20 cellular contexts compared by ENCODE assay signal in the genomic region with DNA sequence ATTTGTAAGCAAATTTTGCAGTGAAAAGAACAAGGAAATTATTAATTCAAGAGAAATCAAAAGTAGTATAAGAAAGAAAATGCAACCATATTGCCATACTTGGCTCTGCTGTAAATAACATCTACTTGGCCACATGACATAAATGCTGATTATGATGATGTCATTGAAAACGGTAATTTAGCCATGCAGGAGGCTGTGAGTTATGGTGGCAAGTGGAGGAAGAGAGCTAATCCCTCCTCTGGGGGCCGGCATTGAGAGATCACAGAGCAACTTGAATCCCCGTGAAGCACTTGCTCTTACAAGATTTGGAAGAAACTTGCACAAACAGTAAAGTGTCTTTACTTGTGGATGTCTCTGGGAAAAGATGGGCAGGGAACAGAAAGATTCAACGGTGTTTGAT.
"Had no signal": no experiment of that assay in that cellular context is flagged by ENCODE, and none has a peak within 500 bp of the region (broad histone marks: within the 10 kb centered on the region; RNA-seq: fewer than 3 reads in every experiment).

No MANE protein-coding gene starts in this region.

- H3K4me1 Mint-ChIP-seq: stimulated activated effector memory CD8-positive, alpha-beta T cell treated with anti-CD3 and anti-CD28 coated beads, Interleukin-12 subunit alpha, Interleukin-12 subunit beta, amount 100 ng/mL, for 72 hours had no signal

- H3K36me3 ChIP-seq: esophagus squamous epithelium, lower lobe of right lung, neural progenitor cell, prostate gland, right atrium auricular region, sigmoid colon, thoracic aorta, tibial nerve, upper lobe of left lung had no signal

- H3K4me1 ChIP-seq: parathyroid adenoma, prostate gland had no signal

- H3K27ac Mint-ChIP-seq: effector memory CD8-positive, alpha-beta T cell; naive thymus-derived CD8-positive, alpha-beta T cell; neural progenitor cell; stimulated activated effector memory CD8-positive, alpha-beta T cell treated with anti-CD3 and anti-CD28 coated beads, Interleukin-12 subunit alpha, Interleukin-12 subunit beta, amount 100 ng/mL, for 72 hours had no signal

- H3K27me3 ChIP-seq: right atrium auricular region, sigmoid colon, upper lobe of left lung had no signal

- H3K9me3 Mint-ChIP-seq: naive thymus-derived CD8-positive, alpha-beta T cell; stimulated activated effector memory CD8-positive, alpha-beta T cell treated with anti-CD3 and anti-CD28 coated beads, Interleukin-12 subunit alpha, Interleukin-12 subunit beta, amount 100 ng/mL, for 72 hours had no signal

- H3K27ac ChIP-seq: esophagus squamous epithelium, lower lobe of right lung, neural progenitor cell, parathyroid adenoma, prostate gland, right atrium auricular region, sigmoid colon, thoracic aorta, tibial nerve, upper lobe of left lung had no signal

- DNase-seq: cortex of kidney; effector memory CD8-positive, alpha-beta T cell; erythroblast; esophagus squamous epithelium; hypothalamus; left ventricle myocardium superior; lower lobe of right lung; naive thymus-derived CD8-positive, alpha-beta T cell; sigmoid colon; stimulated activated CD4-positive, alpha-beta T cell treated with anti-CD3 and anti-CD28 coated beads, Interleukin-2, amount 100 ng/mL, for 24 hours; stimulated activated CD4-positive, alpha-beta T cell treated with anti-CD3 and anti-CD28 coated beads, Interleukin-4, amount 100 ng/mL, for 24 hours; stimulated activated naive CD4-positive, alpha-beta T cell treated with Interleukin-2 at 50 U/mL for 16 hours; upper lobe of left lung had no signal

- H3K4me3 Mint-ChIP-seq: effector memory CD8-positive, alpha-beta T cell; naive thymus-derived CD8-positive, alpha-beta T cell; neural progenitor cell; stimulated activated effector memory CD8-positive, alpha-beta T cell treated with anti-CD3 and anti-CD28 coated beads, Interleukin-12 subunit alpha, Interleukin-12 subunit beta, amount 100 ng/mL, for 72 hours had no signal

- H3K36me3 Mint-ChIP-seq: neural progenitor cell; stimulated activated effector memory CD8-positive, alpha-beta T cell treated with anti-CD3 and anti-CD28 coated beads, Interleukin-12 subunit alpha, Interleukin-12 subunit beta, amount 100 ng/mL, for 72 hours had no signal

- H3K4me3 ChIP-seq: esophagus squamous epithelium, lower lobe of right lung, neural progenitor cell, prostate gland, right atrium auricular region, sigmoid colon, thoracic aorta, tibial nerve, upper lobe of left lung had no signal

- H3K9me3 ChIP-seq: esophagus squamous epithelium, prostate gland, right atrium auricular region, sigmoid colon, thoracic aorta had no signal
